28 cellular contexts compared by ENCODE assay signal in genomic region chr11:115415939-115416338, GRCh38.
"Had no signal": no experiment of that assay in that cellular context is flagged by ENCODE, and none has a peak within 500 bp of the region (broad histone marks: within the 10 kb centered on the region; RNA-seq: fewer than 3 reads in every experiment).

No MANE protein-coding gene starts in this region.

- H2AFZ ChIP-seq: PC-9 had no signal

- ATAC-seq: K562, Right ventricle myocardium inferior, T-cell had no signal

- H3K36me3 Mint-ChIP-seq: IgD-negative memory B cell, T-cell had no signal

- H3K4me2 ChIP-seq: KMS-11, PC-9 had no signal

- DNase-seq: Kasumi-1, MV-4-11, NCI-H1048, NCI-H1105, NCI-H1417, NCI-H1436 treated with DMSO at 0.1 percent for 48 hours, NCI-H1694, NCI-H187 treated with DMSO at 0.1 percent for 48 hours, NCI-H2029 treated with DMSO at 0.1 percent for 48 hours, NCI-H2171, NCI-H226, NCI-H446 treated with DMSO at 0.1 percent for 48 hours, NCI-H510A treated with DMSO at 0.1 percent for 48 hours, NCI-H526, NCI-H748 treated with DMSO at 0.1 percent for 48 hours, OCI-M1, PC-9, Peyer's patch, SHP77 treated with DMSO at 0.1 percent for 48 hours, SJCRH30, SW 1271, T-cell had no signal

- H3K9me3 ChIP-seq: Peyer's patch, SJCRH30 had no signal

- H3K4me1 ChIP-seq: Peyer's patch, SJCRH30 had no signal

- H3K9me3 Mint-ChIP-seq: T-cell; T-helper 1 cell treated with Interleukin-12 subunit alpha and Interleukin-12 subunit beta and Interleukin-4 antibody, amounts not matched to agents 30 μg/mL and 1 μg/mL, for 36 hours had no signal

- H3K9ac ChIP-seq: KMS-11 had no signal

- H3K4me3 Mint-ChIP-seq: IgD-negative memory B cell; T-cell; T-helper 1 cell treated with Interleukin-12 subunit alpha and Interleukin-12 subunit beta and Interleukin-4 antibody, amounts not matched to agents 30 μg/mL and 1 μg/mL, for 36 hours had no signal

- H3K4me1 Mint-ChIP-seq: IgD-negative memory B cell, T-cell had no signal

- H3K4me3 ChIP-seq: K562, PC-9, Peyer's patch, SJCRH30 had no signal

- H3K36me3 ChIP-seq: Peyer's patch, SJCRH30 had no signal

- H3K27ac Mint-ChIP-seq: IgD-negative memory B cell; T-cell; T-helper 1 cell treated with Interleukin-12 subunit alpha and Interleukin-12 subunit beta and Interleukin-4 antibody, amounts not matched to agents 30 μg/mL and 1 μg/mL, for 36 hours had no signal

- H3K27ac ChIP-seq: HL-60, KMS-11, PC-9, Peyer's patch, SJCRH30 had no signal

- H3K27me3 ChIP-seq: Peyer's patch, SJCRH30 had no signal
